10 cellular contexts compared by ENCODE assay signal in the genomic region with DNA sequence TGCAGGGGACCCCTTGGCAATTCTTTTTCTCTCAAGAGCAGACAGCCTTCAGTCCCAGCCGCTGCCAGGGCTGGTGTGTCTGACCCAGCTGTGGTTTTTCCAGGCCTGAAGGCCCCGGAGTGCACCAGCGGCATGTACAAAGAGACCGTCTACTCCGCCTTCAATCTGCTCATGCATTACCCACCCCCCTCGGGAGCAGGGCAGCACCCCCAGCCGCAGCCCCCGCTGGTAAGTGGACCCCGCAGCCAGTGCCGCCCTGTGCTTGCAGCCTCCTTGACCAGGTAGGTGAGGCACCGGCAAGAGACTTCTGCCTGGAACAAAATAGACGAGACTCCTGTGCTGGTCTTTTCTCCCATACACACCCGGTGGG. TPM values are rescaled to one million over a fixed set of nuclear protein-coding genes. Genes with fewer than 3 reads are reported as not detected.
DNase-seq lines count a peak whose midpoint lies in the region; ATAC-seq and TF ChIP-seq lines count a peak whose summit lies in the region.
"Had no signal": no experiment of that assay in that cellular context is flagged by ENCODE, and none has a peak within 500 bp of the region (broad histone marks: within the 10 kb centered on the region; RNA-seq: fewer than 3 reads in every experiment).

No MANE protein-coding gene starts in this region.

- peaks cover 3% of the 10 kb centered on the region for H3F3A ChIP-seq in SK-N-SH (replicated peaks; ENCODE audit: insufficient read depth)

- H3K9me2 ChIP-seq in SK-N-SH: no peaks in the 10 kb centered on the region

- H3K4me3 ChIP-seq in SK-N-SH (ENCODE audit: low read depth in 2 of 2, low read length in 1 of 2) (peak overlapping the region; percentile 57; a peak in 3 of 4 replicates), fibroblast of the aortic adventitia (ENCODE audit: low read depth, low read length) (peak overlapping the region; percentile 71), ovary (no peak overlapping the region)

- no peak for ATAC-seq in stimulated activated naive CD8-positive, alpha-beta T cell treated with anti-CD3 and anti-CD28 coated beads, Interleukin-15, Interleukin-2, amounts not matched to agents 100 U/mL and 50 U/mL, for 24 hours
- ATAC-seq in GM21786 (IDR thresholded peaks at IDR 0.05; ENCODE audit: unreplicated experiment): no peak
- ATAC-seq in GM18867 (IDR thresholded peaks at IDR 0.05; ENCODE audit: unreplicated experiment): no peak

- no peaks in the 10 kb centered on the region for H3K36me3 ChIP-seq in SK-N-SH (replicated peaks in 1 of 2; ENCODE audit: control insufficient read depth in 1 of 2, insufficient read depth in 2 of 2, low read length in 1 of 2)
- H3K36me3 ChIP-seq in ovary: no peaks in the 10 kb centered on the region

- H3K4me1 ChIP-seq in SK-N-SH (ENCODE audit: control insufficient read depth in 1 of 2, insufficient read depth in 2 of 2, low read depth in 1 of 2, low read length in 1 of 2) (peaks cover 0 to 56% of the 10 kb centered on the region in 2 experiments; a peak in 2 of 4 replicates), ovary (ENCODE audit: insufficient read depth) (peaks cover 5% of the 10 kb centered on the region)

- TF ChIP-seq CTCF in SK-N-SH (IDR thresholded peaks at IDR 0.05) (no peak), fibroblast of the aortic adventitia (IDR thresholded peaks at IDR 0.05; ENCODE audit: insufficient read depth, low read length) (no peak), ovary (IDR thresholded peaks at IDR 0.05) (no peak)

- intact Hi-C loops in ovary (cut with DNase I): no loop called here

- H4K20me1 ChIP-seq in SK-N-SH (ENCODE audit: insufficient read depth): no peaks in the 10 kb centered on the region

- no peak for TF ChIP-seq POLR2A in ovary (IDR thresholded peaks at IDR 0.05)

- H3K27ac ChIP-seq in SK-N-SH (ENCODE audit: low read depth in 2 of 2, low read length in 1 of 2): peak overlapping the region in 1 of 2 experiments; percentile 82; a peak in 1 of 4 replicates
- H3K27ac ChIP-seq in ovary: no peak overlapping the region
- H3K27ac ChIP-seq: epithelial cell of prostate had no signal

- peak overlapping the region; percentile 82 for H3K4me2 ChIP-seq in SK-N-SH

- CTCF ChIA-PET in SK-N-SH (lab: Yijun Ruan, JAX): interaction anchor here (0.6 to 3.3 kb wide), 6 partner anchors 15 to 173 kb away, joined by 3 to 14 read pairs (median 3); no protein-coding TSS in a partner anchor

- H3K79me2 ChIP-seq in SK-N-SH (ENCODE audit: insufficient read depth): no peaks in the 10 kb centered on the region

- no peak for TF ChIP-seq RAD21 in SK-N-SH (IDR thresholded peaks at IDR 0.05; ENCODE audit: low read length)

- H3K9ac ChIP-seq in SK-N-SH: no peak overlapping the region

- TF ChIP-seq EP300 in SK-N-SH (IDR thresholded peaks at IDR 0.05; ENCODE audit: borderline replicate concordance in 1 of 2, low read depth in 1 of 2, low read length in 1 of 2) (no peak), ovary (IDR thresholded peaks at IDR 0.05) (no peak)

- H3K9me3 ChIP-seq in SK-N-SH: no peaks in the 10 kb centered on the region
- H3K9me3 ChIP-seq in ovary: no peaks in the 10 kb centered on the region

- H3K27me3 ChIP-seq in SK-N-SH (ENCODE audit: insufficient read depth) (no peaks in the 10 kb centered on the region), ovary (no peaks in the 10 kb centered on the region)

- POLR2A ChIA-PET in SK-N-SH (lab: Yijun Ruan, JAX): interaction anchor here (1.3 to 2.2 kb wide), 2 partner anchors 8 to 9 kb away, joined by 3 to 7 read pairs; no protein-coding TSS in a partner anchor

- WGBS in SK-N-SH (ENCODE audit: low lambda C conversion rate): 63% methylated on average over 6 of the region's 13 CpGs
- 55 to 70% (median 57%) methylated on average over 13 of the region's 13 CpGs for WGBS in ovary, 3 donors

- DNase-seq in NCI-H748 (lab: John Stamatoyannopoulos, UW; ENCODE audit: unreplicated experiment): peak; percentile 41
- DNase-seq in NCI-H748 treated with DMSO at 0.1 percent for 48 hours (lab: John Stamatoyannopoulos, UW): no peak
- DNase-seq in SK-N-SH: peak; percentile 62
- DNase-seq in fibroblast of the aortic adventitia (ENCODE audit: low read depth): no peak
- DNase-seq in stimulated activated naive CD8-positive, alpha-beta T cell treated with anti-CD3 and anti-CD28 coated beads, Interleukin-15, Interleukin-2, amounts not matched to agents 100 U/mL and 50 U/mL, for 24 hours: peak; percentile 17
- DNase-seq in ovary: no peak
- DNase-seq: ACHN had no signal

- no peak overlapping the region for H2AFZ ChIP-seq in SK-N-SH (ENCODE audit: low read depth)

TF ChIP-seq in SK-N-SH, 30 proteins besides CTCF, POLR2A, EP300 and RAD21:
- no peak for TF ChIP-seq NRF1 (IDR thresholded peaks at IDR 0.05; ENCODE audit: low read depth, low read length)
- TF ChIP-seq, protein P1, sequence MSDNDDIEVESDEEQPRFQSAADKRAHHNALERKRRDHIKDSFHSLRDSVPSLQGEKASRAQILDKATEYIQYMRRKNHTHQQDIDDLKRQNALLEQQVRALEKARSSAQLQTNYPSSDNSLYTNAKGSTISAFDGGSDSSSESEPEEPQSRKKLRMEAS (IDR thresholded peaks at IDR 0.05; ENCODE audit: low read depth): no peak
- TF ChIP-seq, protein P2, sequence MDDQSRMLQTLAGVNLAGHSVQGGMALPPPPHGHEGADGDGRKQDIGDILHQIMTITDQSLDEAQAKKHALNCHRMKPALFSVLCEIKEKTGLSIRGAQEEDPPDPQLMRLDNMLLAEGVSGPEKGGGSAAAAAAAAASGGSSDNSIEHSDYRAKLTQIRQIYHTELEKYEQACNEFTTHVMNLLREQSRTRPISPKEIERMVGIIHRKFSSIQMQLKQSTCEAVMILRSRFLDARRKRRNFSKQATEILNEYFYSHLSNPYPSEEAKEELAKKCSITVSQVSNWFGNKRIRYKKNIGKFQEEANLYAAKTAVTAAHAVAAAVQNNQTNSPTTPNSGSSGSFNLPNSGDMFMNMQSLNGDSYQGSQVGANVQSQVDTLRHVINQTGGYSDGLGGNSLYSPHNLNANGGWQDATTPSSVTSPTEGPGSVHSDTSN (IDR thresholded peaks at IDR 0.05): no peak
- TF ChIP-seq POLR2AphosphoS5 (IDR thresholded peaks at IDR 0.05; ENCODE audit: low read depth, low read length): no peak
- TF ChIP-seq MXI1 (IDR thresholded peaks at IDR 0.05; ENCODE audit: low read depth, low read length): no peak
- TF ChIP-seq RFX5 (IDR thresholded peaks at IDR 0.05; ENCODE audit: low read length): no peak
- TF ChIP-seq, protein P3, sequence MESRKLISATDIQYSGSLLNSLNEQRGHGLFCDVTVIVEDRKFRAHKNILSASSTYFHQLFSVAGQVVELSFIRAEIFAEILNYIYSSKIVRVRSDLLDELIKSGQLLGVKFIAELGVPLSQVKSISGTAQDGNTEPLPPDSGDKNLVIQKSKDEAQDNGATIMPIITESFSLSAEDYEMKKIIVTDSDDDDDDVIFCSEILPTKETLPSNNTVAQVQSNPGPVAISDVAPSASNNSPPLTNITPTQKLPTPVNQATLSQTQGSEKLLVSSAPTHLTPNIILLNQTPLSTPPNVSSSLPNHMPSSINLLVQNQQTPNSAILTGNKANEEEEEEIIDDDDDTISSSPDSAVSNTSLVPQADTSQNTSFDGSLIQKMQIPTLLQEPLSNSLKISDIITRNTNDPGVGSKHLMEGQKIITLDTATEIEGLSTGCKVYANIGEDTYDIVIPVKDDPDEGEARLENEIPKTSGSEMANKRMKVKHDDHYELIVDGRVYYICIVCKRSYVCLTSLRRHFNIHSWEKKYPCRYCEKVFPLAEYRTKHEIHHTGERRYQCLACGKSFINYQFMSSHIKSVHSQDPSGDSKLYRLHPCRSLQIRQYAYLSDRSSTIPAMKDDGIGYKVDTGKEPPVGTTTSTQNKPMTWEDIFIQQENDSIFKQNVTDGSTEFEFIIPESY (IDR thresholded peaks at IDR 0.05; ENCODE audit: borderline replicate concordance, low read depth): no peak
- TF ChIP-seq SMC3 (IDR thresholded peaks at IDR 0.05; ENCODE audit: low read depth, low read length): no peak
- TF ChIP-seq MEF2A (IDR thresholded peaks at IDR 0.05; ENCODE audit: borderline replicate concordance, low read depth): no peak
- TF ChIP-seq, protein P4, sequence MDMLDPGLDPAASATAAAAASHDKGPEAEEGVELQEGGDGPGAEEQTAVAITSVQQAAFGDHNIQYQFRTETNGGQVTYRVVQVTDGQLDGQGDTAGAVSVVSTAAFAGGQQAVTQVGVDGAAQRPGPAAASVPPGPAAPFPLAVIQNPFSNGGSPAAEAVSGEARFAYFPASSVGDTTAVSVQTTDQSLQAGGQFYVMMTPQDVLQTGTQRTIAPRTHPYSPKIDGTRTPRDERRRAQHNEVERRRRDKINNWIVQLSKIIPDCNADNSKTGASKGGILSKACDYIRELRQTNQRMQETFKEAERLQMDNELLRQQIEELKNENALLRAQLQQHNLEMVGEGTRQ (IDR thresholded peaks at IDR 0.05; ENCODE audit: borderline replicate concordance, low read depth, low read length): no peak
- no peak for TF ChIP-seq EZH2phosphoT487 (IDR thresholded peaks at IDR 0.05; ENCODE audit: borderline replicate concordance, low read depth)
- TF ChIP-seq YY1 (IDR thresholded peaks at IDR 0.05; ENCODE audit: low read depth): no peak
- no peak for TF ChIP-seq GATA2 (CRISPR knock-in tag; IDR thresholded peaks at IDR 0.05)
- no peak for TF ChIP-seq FOSL2 (IDR thresholded peaks at IDR 0.05; ENCODE audit: borderline replicate concordance, low read depth)
- no peak for TF ChIP-seq TAF1 (IDR thresholded peaks at IDR 0.05; ENCODE audit: borderline replicate concordance, low read depth, low read length)
- TF ChIP-seq SIN3A (IDR thresholded peaks at IDR 0.05; ENCODE audit: borderline replicate concordance, low read depth, low read length): no peak
- no peak for TF ChIP-seq RCOR1 (IDR thresholded peaks at IDR 0.05; ENCODE audit: low read length)
- TF ChIP-seq TEAD4 (IDR thresholded peaks at IDR 0.05; ENCODE audit: borderline replicate concordance, insufficient read depth): no peak
- TF ChIP-seq NFIC (IDR thresholded peaks at IDR 0.05; ENCODE audit: borderline replicate concordance): no peak

RNA-seq across cellular contexts. Expression of a gene that starts 1.3 kb away (rescaled TPM):
- polyA plus RNA-seq in SK-N-SH (2012; rRNA removed) (2.3 and 2.7 TPM in 2 replicates), ovary (1 to 10 TPM; 1.7 to 2.5 TPM)
- 1.9 and 2.9 TPM in 2 replicates for polyA plus RNA-seq in SK-N-SH (2012; cell fraction: cytosol; rRNA removed)
- polyA plus RNA-seq in SK-N-SH (2012; cell fraction: nucleus; rRNA removed): 4.0 and 4.4 TPM in 2 replicates
- total RNA-seq in fibroblast of the aortic adventitia (ENCODE audit: low replicate concordance) (1.1 and 16.8 TPM in 2 replicates), ovary (10 to 100 TPM in 1 of 7 donors, 1 to 10 TPM in 6; 2.9 to 15.2 (median 4.2) TPM)

Comparison
In these comparisons a context has a peak if more than half of its experiments do, and no peak if none do; other contexts are left out.
1. DNase-seq: peak in NCI-H748 (single experiment), SK-N-SH (single experiment) and stimulated activated naive CD8-positive, alpha-beta T cell treated with anti-CD3 and anti-CD28 coated beads, Interleukin-15, Interleukin-2, amounts not matched to agents 100 U/mL and 50 U/mL, for 24 hours (single experiment); none in NCI-H748 treated with DMSO at 0.1 percent for 48 hours (single experiment), fibroblast of the aortic adventitia (single experiment) and ovary (0 of 5).